Comparison of ENCODE assay signal across 8 cellular contexts in the genomic region with DNA sequence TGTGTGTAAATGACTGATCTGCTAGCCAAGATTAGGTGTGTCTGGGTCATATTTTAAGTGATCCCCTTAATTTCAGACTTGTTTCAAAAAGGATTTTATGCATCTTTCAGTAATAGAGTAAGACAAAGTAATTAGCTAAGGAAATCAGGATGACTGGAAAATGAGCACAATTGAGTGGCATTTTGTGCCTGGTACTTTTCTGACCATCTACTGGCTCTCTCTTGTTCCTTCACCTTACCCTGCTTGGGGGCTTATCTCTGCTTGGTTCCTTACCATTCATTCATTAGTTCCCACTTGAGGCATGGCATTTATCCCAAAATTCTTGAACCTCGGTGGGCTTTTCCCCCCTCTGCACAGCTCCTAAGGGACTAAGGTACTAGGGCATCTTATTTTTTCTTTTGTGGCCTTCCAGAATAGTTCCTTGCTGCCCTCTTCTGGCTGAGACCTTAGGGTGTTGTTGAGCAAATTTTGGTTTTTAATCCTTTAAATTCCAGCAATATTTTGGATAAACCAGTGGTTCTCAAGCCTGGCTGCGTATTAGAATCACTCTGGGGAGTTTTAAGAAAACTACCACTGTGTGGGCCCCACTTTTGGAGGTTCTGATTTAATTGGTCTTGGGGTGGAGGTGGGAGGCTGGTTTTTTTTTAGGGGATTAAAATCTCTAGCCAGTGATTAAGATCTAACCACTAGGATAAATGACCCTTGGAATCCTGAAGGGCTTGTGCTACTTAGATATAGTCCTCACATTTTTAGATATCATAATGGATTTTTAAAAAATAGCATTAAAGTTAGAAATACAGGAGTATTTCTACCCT. TPM values are rescaled to one million over a fixed set of nuclear protein-coding genes. Genes with fewer than 3 reads are reported as not detected.
A peak's percentile ranks its signal among the peaks of the same experiment; 100 is the strongest.
DNase-seq lines count a peak whose midpoint lies in the region; ATAC-seq and TF ChIP-seq lines count a peak whose summit lies in the region.

No MANE protein-coding gene starts in this region.

- intact Hi-C loops in left cardiac atrium (cut with DNase I) = loop anchor here in 1 of 2 donors (2.0 kb wide), 1 partner anchor 132 kb away; no protein-coding TSS in a partner anchor

- no peak overlapping the region for H3K4me3 ChIP-seq in WERI-Rb-1 (ENCODE audit: low read depth, low read length)

- H3K27ac ChIP-seq in WERI-Rb-1 = no peak overlapping the region

- no peaks in the 10 kb centered on the region for H3K27me3 ChIP-seq in WERI-Rb-1 (ENCODE audit: insufficient read depth, low read depth, severe bottlenecking)

- peak; percentile 44 for ATAC-seq in left cardiac atrium
- no peak for ATAC-seq in HG02973 (IDR thresholded peaks at IDR 0.05; ENCODE audit: unreplicated experiment)
- ATAC-seq in GM18519 (IDR thresholded peaks at IDR 0.05; ENCODE audit: low FRiP score, unreplicated experiment) = no peak

- DNase-seq in stimulated activated CD4-positive, alpha-beta T cell treated with anti-CD3 and anti-CD28 coated beads, Interleukin-15, amount 100 ng/mL, for 24 hours = peak; percentile 4
- DNase-seq in stimulated activated CD4-positive, alpha-beta T cell treated with anti-CD3 and anti-CD28 coated beads, Interleukin-1b, Interleukin-23, amount 100 ng/mL, for 48 hours = no peak
- peak; percentile 33 for DNase-seq in HT1080 (ENCODE audit: low read depth)
- no peak for DNase-seq in WERI-Rb-1
- no peak for DNase-seq in left cardiac atrium
- DNase-seq in stromal cell of bone marrow (ENCODE audit: low read depth) = peak; percentile 22

- H3K9me3 ChIP-seq in WERI-Rb-1 (ENCODE audit: severe bottlenecking) = no peaks in the 10 kb centered on the region

- H3K36me3 ChIP-seq in WERI-Rb-1 = no peaks in the 10 kb centered on the region

- TF ChIP-seq CTCF in WERI-Rb-1 (IDR thresholded peaks at IDR 0.05; ENCODE audit: low read depth, low read length) = peak; percentile 31; the same call in 1 of the 2 replicates

RNA-seq across cellular contexts. Expression of a gene that starts 50.8 kb away (rescaled TPM):
- 12.4 and 24.0 TPM in 2 replicates for total RNA-seq in HT1080 (2014; rRNA removed; shearing (Covaris generic))
- 16.5 and 18.3 TPM in 2 replicates for polyA plus RNA-seq in HT1080 (2015; cell fraction: cytosol; rRNA removed)
- 12.7 and 15.2 TPM in 2 replicates for polyA plus RNA-seq in HT1080 (2015; cell fraction: nucleus; rRNA removed)
- 10 to 100 TPM; 12.8 to 12.9 TPM for total RNA-seq in left cardiac atrium

RNA-seq across cellular contexts. Expression of a gene that starts 51.3 kb away (rescaled TPM):
- 151 and 190 TPM in 2 replicates for total RNA-seq in HT1080 (2014; rRNA removed; shearing (Covaris generic))
- 207 and 223 TPM in 2 replicates for polyA plus RNA-seq in HT1080 (2015; cell fraction: cytosol; rRNA removed)
- polyA plus RNA-seq in HT1080 (2015; cell fraction: nucleus; rRNA removed) = 82.7 and 95.4 TPM in 2 replicates
- 100 to 1,000 TPM; 114 to 130 TPM for total RNA-seq in left cardiac atrium

Comparison
In these comparisons a context has a peak if more than half of its experiments do, and no peak if none do; other contexts are left out.
1. DNase-seq: peak in stimulated activated CD4-positive, alpha-beta T cell treated with anti-CD3 and anti-CD28 coated beads, Interleukin-15, amount 100 ng/mL, for 24 hours (single experiment), HT1080 (single experiment) and stromal cell of bone marrow (single experiment); none in stimulated activated CD4-positive, alpha-beta T cell treated with anti-CD3 and anti-CD28 coated beads, Interleukin-1b, Interleukin-23, amount 100 ng/mL, for 48 hours (single experiment), WERI-Rb-1 (single experiment) and left cardiac atrium (single experiment).
2. ATAC-seq: peak in left cardiac atrium (2 of 2); none in HG02973 (single experiment) and GM18519 (single experiment).